16 cellular contexts compared by ENCODE assay signal in the genomic region with DNA sequence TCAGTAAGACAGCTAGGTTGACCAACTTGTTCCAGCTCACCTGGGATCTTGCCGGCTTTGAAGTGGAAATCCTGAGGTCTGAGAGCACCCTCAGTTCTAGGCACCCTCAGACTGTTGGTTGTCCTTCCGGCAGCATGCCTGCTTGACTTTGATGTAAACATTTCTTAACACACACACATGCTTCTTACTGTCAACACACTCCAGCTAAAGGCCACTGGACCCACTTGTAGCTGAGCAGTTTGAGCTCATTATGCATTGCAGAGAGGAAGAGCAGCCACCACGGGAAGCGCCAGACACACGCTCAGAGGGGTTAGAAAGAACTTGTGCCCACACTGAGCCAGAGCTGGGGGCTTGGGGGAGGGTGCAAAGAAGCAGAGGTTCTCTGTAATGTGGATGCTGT. TPM values are rescaled to one million over a fixed set of nuclear protein-coding genes. Genes with fewer than 3 reads are reported as not detected.
A peak's percentile ranks its signal among the peaks of the same experiment; 100 is the strongest.
DNase-seq lines count a peak whose midpoint lies in the region; ATAC-seq, FAIRE-seq and TF ChIP-seq lines count a peak whose summit lies in the region.
"Had no signal": no experiment of that assay in that cellular context is flagged by ENCODE, and none has a peak within 500 bp of the region (broad histone marks: within the 10 kb centered on the region; RNA-seq: fewer than 3 reads in every experiment).

No MANE protein-coding gene starts in this region.

- no peak overlapping the region for H3K9ac ChIP-seq in IMR-90 (ENCODE audit: low read depth, low read length)

- no peak overlapping the region for H2BK15ac ChIP-seq in IMR-90 (ENCODE audit: low read depth, low read length)

- peak overlapping the region; percentile 23 for H2AFZ ChIP-seq in IMR-90 (replicated peaks; ENCODE audit: low read length, poor library complexity)
- H2AFZ ChIP-seq: GM23338 had no signal

- H4K20me1 ChIP-seq in IMR-90 (ENCODE audit: insufficient read depth, low read length), result no peaks in the 10 kb centered on the region

- BruUV-seq in IMR-90 (replicated peaks; lab: Mats Ljungman, UMichigan), result no TSS peak

- no peak for TF ChIP-seq POLR2A in IMR-90 (IDR thresholded peaks at IDR 0.05; ENCODE audit: low read depth, low read length)

- peaks cover 6% of the 10 kb centered on the region for H3K9me3 Mint-ChIP-seq in CD8-positive, alpha-beta T cell
- H3K9me3 Mint-ChIP-seq in naive thymus-derived CD8-positive, alpha-beta T cell, result peaks cover 0 to 17% (median 5%) of the 10 kb centered on the region in 9 donors
- peaks cover 11% of the 10 kb centered on the region for H3K9me3 Mint-ChIP-seq in stimulated activated memory B cell treated with anti-CD40 and anti-IgM and Interleukin-4, amounts not matched to agents 10 μg/mL and 1 μg/mL and 100 μg/mL, for 72 hours

- H3K4me2 ChIP-seq in IMR-90 (ENCODE audit: low read depth, low read length), result no peak overlapping the region
- H3K4me2 ChIP-seq: GM23338 had no signal

- H3K9me3 ChIP-seq in CD8-positive, alpha-beta T cell (ENCODE audit: low read length), result no peaks in the 10 kb centered on the region
- H3K9me3 ChIP-seq in IMR-90 (ENCODE audit: control insufficient read depth, insufficient read depth, low read length) (peaks cover 5% of the 10 kb centered on the region), left lung (peaks cover under 1 to 10% of the 10 kb centered on the region in 2 donors), pancreas (no peaks in the 10 kb centered on the region)

- no peaks in the 10 kb centered on the region for H3K9me1 ChIP-seq in IMR-90 (ENCODE audit: insufficient read depth, low read length)

- no peak overlapping the region for H3K27ac ChIP-seq in CD8-positive, alpha-beta T cell (ENCODE audit: low read depth, low read length)
- no peak overlapping the region for H3K27ac ChIP-seq in IMR-90 (ENCODE audit: insufficient read depth, low read length)
- no peak overlapping the region for H3K27ac ChIP-seq in left lung
- H3K27ac ChIP-seq in pancreas, result no peak overlapping the region

- H2BK20ac ChIP-seq in IMR-90 (ENCODE audit: low read depth, low read length), result no peak overlapping the region

- H3K27ac Mint-ChIP-seq in CD8-positive, alpha-beta T cell, result peak overlapping the region; percentile 21
- peak overlapping the region in 8 of 10 donors; percentile 6 to 86 (median 57) for H3K27ac Mint-ChIP-seq in naive thymus-derived CD8-positive, alpha-beta T cell
- H3K27ac Mint-ChIP-seq in stimulated activated memory B cell treated with anti-CD40 and anti-IgM and Interleukin-4, amounts not matched to agents 10 μg/mL and 1 μg/mL and 100 μg/mL, for 72 hours, result no peak overlapping the region
- H3K27ac Mint-ChIP-seq: CD14-positive monocyte, GM23338 had no signal

- peak; percentile 31 for ATAC-seq in CD8-positive, alpha-beta T cell
- ATAC-seq in IMR-90 (ENCODE audit: low read depth) (no peak), left lung (peak; percentile 86), pancreas (no peak)
- peak in 1 of 2 donors; percentile 63 for ATAC-seq in naive thymus-derived CD8-positive, alpha-beta T cell
- no peak for ATAC-seq in stimulated activated memory B cell treated with anti-CD40 and anti-IgM and Interleukin-4, amounts not matched to agents 10 μg/mL and 1 μg/mL and 100 μg/mL, for 72 hours
- ATAC-seq: GM23338 had no signal

- no peak overlapping the region for H3K4me3 ChIP-seq in CD8-positive, alpha-beta T cell (ENCODE audit: low read depth, low read length)
- H3K4me3 ChIP-seq in IMR-90 (ENCODE audit: insufficient read depth, low read depth, low read length), result no peak overlapping the region
- H3K4me3 ChIP-seq in left lung, result no peak overlapping the region
- H3K4me3 ChIP-seq in pancreas, result no peak overlapping the region
- H3K4me3 ChIP-seq: GM23338 had no signal

- dilution Hi-C loops in IMR-90 (cut with HindIII; ENCODE audit: low sequenced_read_pairs, unreplicated experiment), result no loop called here

- H2BK120ac ChIP-seq in IMR-90 (ENCODE audit: low read depth, low read length), result no peak overlapping the region

- H4K91ac ChIP-seq in IMR-90 (ENCODE audit: insufficient read depth, low read depth, low read length), result no peak overlapping the region

- intact Hi-C loops in CD8-positive, alpha-beta T cell (cut with DNase I, micrococcal nuclease), result no loop called here
- intact Hi-C loops in IMR-90 (cut with micrococcal nuclease), result no loop called here
- intact Hi-C loops in left lung (cut with DNase I), result no loop called here
- intact Hi-C loops in pancreas (cut with DNase I), result no loop called here

- WGBS in IMR-90 (ENCODE audit: extremely low coverage in 2 of 2, insufficient read length in 1 of 2), 2 experiments, result 26% methylated on average over 3 of the region's 5 CpGs; no CpG with 5 or more reads in 1 of the 2 experiments
- 68 to 69% methylated on average over 5 of the region's 5 CpGs for WGBS in pancreas, 2 donors

- H2BK5ac ChIP-seq in IMR-90 (ENCODE audit: low read depth, low read length, poor library complexity, severe bottlenecking), result no peak overlapping the region

- H3K4me3 Mint-ChIP-seq in CD8-positive, alpha-beta T cell, result no peak overlapping the region
- H3K4me3 Mint-ChIP-seq in naive thymus-derived CD8-positive, alpha-beta T cell, result peak overlapping the region in 3 of 10 donors; percentile 22 to 36 (median 30)
- H3K4me3 Mint-ChIP-seq in stimulated activated memory B cell treated with anti-CD40 and anti-IgM and Interleukin-4, amounts not matched to agents 10 μg/mL and 1 μg/mL and 100 μg/mL, for 72 hours, result no peak overlapping the region
- H3K4me3 Mint-ChIP-seq: CD14-positive monocyte; CD8-positive, alpha-beta memory T cell; GM23338 had no signal

- TF ChIP-seq RAD21 in IMR-90 (IDR thresholded peaks at IDR 0.05; ENCODE audit: low read length), result no peak

- no peak overlapping the region for H2AK9ac ChIP-seq in IMR-90 (replicated peaks; ENCODE audit: low read depth, low read length, poor library complexity)

- H3K56ac ChIP-seq in IMR-90 (ENCODE audit: extremely low read depth, insufficient read depth, low read length), result no peak overlapping the region; the same call in 1 of the 2 replicates

- H3K79me1 ChIP-seq in IMR-90 (ENCODE audit: low read depth in 1 of 2, low read length in 2 of 2), result no peaks in the 10 kb centered on the region

- H4K5ac ChIP-seq in IMR-90 (ENCODE audit: low read depth, low read length), result no peak overlapping the region

- H3K27me3 ChIP-seq in CD8-positive, alpha-beta T cell (ENCODE audit: insufficient read depth, low read length), result no peaks in the 10 kb centered on the region
- H3K27me3 ChIP-seq in IMR-90 (ENCODE audit: control insufficient read depth, insufficient read depth, low read length) (peaks cover 22% of the 10 kb centered on the region), left lung (no peaks in the 10 kb centered on the region), pancreas (no peaks in the 10 kb centered on the region)

- no peak overlapping the region for H3K18ac ChIP-seq in IMR-90 (ENCODE audit: low read depth, low read length)

- no peak overlapping the region for H3K23ac ChIP-seq in IMR-90 (ENCODE audit: low read depth, low read length)

- H3K36me3 Mint-ChIP-seq in CD8-positive, alpha-beta T cell, result no peaks in the 10 kb centered on the region
- H3K36me3 Mint-ChIP-seq in naive thymus-derived CD8-positive, alpha-beta T cell, result peaks cover 0 to 5% (median 5%) of the 10 kb centered on the region in 3 donors
- H3K36me3 Mint-ChIP-seq in stimulated activated memory B cell treated with anti-CD40 and anti-IgM and Interleukin-4, amounts not matched to agents 10 μg/mL and 1 μg/mL and 100 μg/mL, for 72 hours, result peaks cover 6% of the 10 kb centered on the region
- H3K36me3 Mint-ChIP-seq: CD14-positive monocyte had no signal

- in situ Hi-C loops in IMR-90 (cut with MboI; ENCODE audit: low sequenced_read_pairs), result no loop called here

- peaks cover 7% of the 10 kb centered on the region for H3K4me1 ChIP-seq in CD8-positive, alpha-beta T cell (ENCODE audit: insufficient read depth, low read length)
- no peaks in the 10 kb centered on the region for H3K4me1 ChIP-seq in IMR-90 (ENCODE audit: control insufficient read depth, insufficient read depth, low read length)
- H3K4me1 ChIP-seq in left lung, result no peaks in the 10 kb centered on the region
- H3K4me1 ChIP-seq in pancreas, result no peaks in the 10 kb centered on the region

- FAIRE-seq in pancreas (lab: Jason Lieb, UNC), result no peak
- FAIRE-seq: GM12892 had no signal

- H3K14ac ChIP-seq in IMR-90 (replicated peaks; ENCODE audit: low read depth, low read length), result no peak overlapping the region; the same call in 1 of the 2 replicates

- no peak for TF ChIP-seq CTCF in CD8-positive, alpha-beta T cell (IDR thresholded peaks at IDR 0.05)
- TF ChIP-seq CTCF in IMR-90 (conservative IDR thresholded peaks at IDR 0.05; ENCODE audit: low read depth, low read length) (no peak), left lung (IDR thresholded peaks at IDR 0.05) (no peak), pancreas (IDR thresholded peaks at IDR 0.05) (no peak)

- no peak overlapping the region for H2AK5ac ChIP-seq in IMR-90 (ENCODE audit: low read depth, low read length)

- DNase-seq in CD8-positive, alpha-beta T cell, result no peak
- DNase-seq in IMR-90, result no peak
- DNase-seq in left lung, result peak in 1 of 2 donors; percentile 44
- peak in 2 of 10 donors; percentile 6 to 8 for DNase-seq in naive thymus-derived CD8-positive, alpha-beta T cell
- DNase-seq in NCI-H226, result no peak
- no peak for DNase-seq in HK-2 (ENCODE audit: unreplicated experiment)
- DNase-seq in pancreas, result no peak
- DNase-seq: Caco-2; CD8-positive, alpha-beta memory T cell; DND-41; GDM1; H7 had no signal

- no peaks in the 10 kb centered on the region for H3K36me3 ChIP-seq in CD8-positive, alpha-beta T cell (ENCODE audit: insufficient read depth, low read length)
- H3K36me3 ChIP-seq in IMR-90 (ENCODE audit: control insufficient read depth, insufficient read depth, low read length) (no peaks in the 10 kb centered on the region), left lung (no peaks in the 10 kb centered on the region), pancreas (no peaks in the 10 kb centered on the region)

- peaks cover 14% of the 10 kb centered on the region for H3K27me3 Mint-ChIP-seq in CD8-positive, alpha-beta T cell (ENCODE audit: low read depth)
- peaks cover 1 to 7% (median 2%) of the 10 kb centered on the region in 5 donors for H3K27me3 Mint-ChIP-seq in naive thymus-derived CD8-positive, alpha-beta T cell
- peaks cover 20% of the 10 kb centered on the region for H3K27me3 Mint-ChIP-seq in stimulated activated memory B cell treated with anti-CD40 and anti-IgM and Interleukin-4, amounts not matched to agents 10 μg/mL and 1 μg/mL and 100 μg/mL, for 72 hours

- POLR2A ChIA-PET in CD8-positive, alpha-beta T cell (lab: Charles Lee), result no interaction called here
- POLR2A ChIA-PET in IMR-90 (lab: Charles Lee; ENCODE audit: unreplicated experiment), result no interaction called here
- POLR2A ChIA-PET in naive thymus-derived CD8-positive, alpha-beta T cell (lab: Charles Lee), result no interaction called here

- no peak overlapping the region for H4K8ac ChIP-seq in IMR-90 (ENCODE audit: low read depth in 2 of 2, low read length in 2 of 2)

- H3K4me1 Mint-ChIP-seq in CD8-positive, alpha-beta T cell (ENCODE audit: low read depth), result peaks cover 6% of the 10 kb centered on the region
- peaks cover 3 to 16% (median 10%) of the 10 kb centered on the region in 4 donors for H3K4me1 Mint-ChIP-seq in naive thymus-derived CD8-positive, alpha-beta T cell
- no peaks in the 10 kb centered on the region for H3K4me1 Mint-ChIP-seq in stimulated activated memory B cell treated with anti-CD40 and anti-IgM and Interleukin-4, amounts not matched to agents 10 μg/mL and 1 μg/mL and 100 μg/mL, for 72 hours
- H3K4me1 Mint-ChIP-seq: CD14-positive monocyte; CD8-positive, alpha-beta memory T cell had no signal

- no peak overlapping the region for H3K4ac ChIP-seq in IMR-90 (ENCODE audit: low read depth, low read length)

- CTCF ChIA-PET in CD8-positive, alpha-beta T cell (lab: Charles Lee), result interaction anchor here (1.1 to 1.2 kb wide), 2 partner anchors 22 to 74 kb away, joined by 3 to 6 read pairs; no protein-coding TSS in a partner anchor
- CTCF ChIA-PET in IMR-90 (lab: Yijun Ruan, JAX), result no interaction called here

RNA-seq across cellular contexts. Expression of gene TNFAIP2, which starts 55.8 kb away (rescaled TPM):
- under 1 TPM; 0.44 to 0.90 TPM for total RNA-seq in CD8-positive, alpha-beta T cell
- 5.0 and 6.3 TPM in 2 replicates for total RNA-seq in IMR-90 (2012; rRNA removed)
- polyA plus RNA-seq in IMR-90 (2012; rRNA removed), result 9.6 and 9.9 TPM in 2 replicates
- polyA plus RNA-seq in IMR-90 (2012; cell fraction: cytosol; rRNA removed), result 10.7 and 12.7 TPM in 2 replicates
- polyA plus RNA-seq in IMR-90 (2012; cell fraction: nucleus; rRNA removed; ENCODE audit: low replicate concordance), result 43.9 and 49.0 TPM in 2 replicates
- total RNA-seq in left lung, result 100 to 1,000 TPM in 1 of 2 donors, 10 to 100 TPM in 1; 76.5 to 237 TPM
- 1 to 10 TPM in 1 of 2 experiments, under 1 TPM in 1; 0.55 to 1.0 TPM for total RNA-seq in naive thymus-derived CD8-positive, alpha-beta T cell
- polyA plus RNA-seq in naive thymus-derived CD8-positive, alpha-beta T cell, result not detected
- 100 to 1,000 TPM in 1 of 6 donors, 10 to 100 TPM in 3, 1 to 10 TPM in 2; 7.0 to 188 (median 27.7) TPM for total RNA-seq in pancreas
- 100 to 1,000 TPM; 123 to 288 TPM for polyA plus RNA-seq in pancreas
- polyA plus RNA-seq: CD8-positive, alpha-beta memory T cell had no signal

Comparison
In these comparisons a context has a peak if more than half of its experiments do, and no peak if none do; other contexts are left out.
1. ATAC-seq: peak in CD8-positive, alpha-beta T cell (single experiment) and left lung (single experiment); none in IMR-90 (single experiment), stimulated activated memory B cell treated with anti-CD40 and anti-IgM and Interleukin-4, amounts not matched to agents 10 μg/mL and 1 μg/mL and 100 μg/mL, for 72 hours (single experiment) and pancreas (0 of 4).